ENCODE assay signal across 8 cellular contexts in the genomic region with DNA sequence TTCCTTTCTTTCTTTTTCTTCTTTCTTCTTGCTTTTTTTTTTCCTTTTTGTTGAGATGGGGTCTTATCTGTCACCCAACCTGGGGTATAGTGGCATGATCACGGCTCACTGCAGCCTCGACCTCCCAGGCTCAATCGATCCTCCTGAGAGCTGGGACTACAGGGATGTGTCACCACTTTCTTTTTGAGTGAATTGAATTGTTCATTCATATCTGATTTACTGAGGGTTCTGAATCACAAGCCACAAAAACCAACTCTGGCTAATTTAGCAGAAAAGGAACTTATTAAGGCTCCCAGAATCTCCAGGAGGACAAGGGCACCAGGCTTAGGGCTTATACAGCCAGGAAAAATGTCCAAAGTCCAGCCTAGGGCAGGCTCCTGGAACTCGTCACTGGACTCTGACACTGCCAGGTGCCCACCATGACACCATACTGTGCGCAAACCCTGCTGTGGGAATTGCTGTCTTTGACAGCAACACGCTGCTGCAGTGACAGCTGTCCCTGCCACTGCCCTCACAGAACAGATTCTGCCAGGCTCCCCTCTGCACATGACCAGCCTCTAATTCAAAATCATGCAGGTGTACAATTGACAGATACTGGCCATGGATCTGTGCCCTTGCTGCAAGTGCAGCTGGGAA.
A peak's percentile ranks its signal among the peaks of the same experiment; 100 is the strongest.
DNase-seq lines count a peak whose midpoint lies in the region; ATAC-seq and FAIRE-seq lines count a peak whose summit lies in the region.

No MANE protein-coding gene starts in this region.

- DNase-seq in AG08395 (ENCODE audit: low spot score) (peak; percentile 35), GM19239 (ENCODE audit: insufficient read length, low spot score) (no peak), GF-D8 (lab: John Stamatoyannopoulos, UW) (no peak), AG08396 (ENCODE audit: low spot score) (no peak), NCI-H2196 treated with DMSO at 0.1 percent for 48 hours (lab: John Stamatoyannopoulos, UW; ENCODE audit: unreplicated experiment) (no peak)
- peak; percentile 74 to 75 for DNase-seq in activated T-cell treated with anti-CD3 and anti-CD28 coated beads, Interleukin-2, amount 50 U/mL, for 48 hours
- DNase-seq in stimulated activated naive B cell treated with anti-CD40 and anti-IgM and Interleukin-4, amounts not matched to agents 10 μg/mL and 1 μg/mL and 100 μg/mL, for 72 hours, result peak; percentile 58

- peak overlapping the region; percentile 70 to 79 for H3K4me3 Mint-ChIP-seq in stimulated activated naive B cell treated with anti-CD40 and anti-IgM and Interleukin-4, amounts not matched to agents 10 μg/mL and 1 μg/mL and 100 μg/mL, for 72 hours

- FAIRE-seq in GM19239 (lab: Jason Lieb, UNC), result peak; percentile 82

- peaks cover 5 to 7% of the 10 kb centered on the region in 2 donors for H3K9me3 Mint-ChIP-seq in stimulated activated naive B cell treated with anti-CD40 and anti-IgM and Interleukin-4, amounts not matched to agents 10 μg/mL and 1 μg/mL and 100 μg/mL, for 72 hours

- H3K27ac Mint-ChIP-seq in stimulated activated naive B cell treated with anti-CD40 and anti-IgM and Interleukin-4, amounts not matched to agents 10 μg/mL and 1 μg/mL and 100 μg/mL, for 72 hours, result peak overlapping the region; percentile 93

- H3K4me1 Mint-ChIP-seq in stimulated activated naive B cell treated with anti-CD40 and anti-IgM and Interleukin-4, amounts not matched to agents 10 μg/mL and 1 μg/mL and 100 μg/mL, for 72 hours, result peaks cover 33 to 37% of the 10 kb centered on the region in 2 donors

- ATAC-seq in HG03175 (IDR thresholded peaks at IDR 0.05; ENCODE audit: unreplicated experiment), result peak; percentile 75
- ATAC-seq in stimulated activated naive B cell treated with anti-CD40 and anti-IgM and Interleukin-4, amounts not matched to agents 10 μg/mL and 1 μg/mL and 100 μg/mL, for 72 hours (replicated peaks), result peak; percentile 88 to 89

- H3K27me3 Mint-ChIP-seq in stimulated activated naive B cell treated with anti-CD40 and anti-IgM and Interleukin-4, amounts not matched to agents 10 μg/mL and 1 μg/mL and 100 μg/mL, for 72 hours, result peaks cover 3 to 10% of the 10 kb centered on the region in 2 donors

- H3K36me3 Mint-ChIP-seq in stimulated activated naive B cell treated with anti-CD40 and anti-IgM and Interleukin-4, amounts not matched to agents 10 μg/mL and 1 μg/mL and 100 μg/mL, for 72 hours, result peaks cover 1 to 8% of the 10 kb centered on the region in 2 donors

Comparison
In these comparisons a context has a peak if more than half of its experiments do, and no peak if none do; other contexts are left out.
1. DNase-seq: peak in AG08395 (single experiment), activated T-cell treated with anti-CD3 and anti-CD28 coated beads, Interleukin-2, amount 50 U/mL, for 48 hours (2 of 2) and stimulated activated naive B cell treated with anti-CD40 and anti-IgM and Interleukin-4, amounts not matched to agents 10 μg/mL and 1 μg/mL and 100 μg/mL, for 72 hours (single experiment); none in GM19239 (single experiment), GF-D8 (single experiment), AG08396 (single experiment) and NCI-H2196 treated with DMSO at 0.1 percent for 48 hours (single experiment).